Comparison of ENCODE assay signal across 8 cellular contexts in the genomic region with DNA sequence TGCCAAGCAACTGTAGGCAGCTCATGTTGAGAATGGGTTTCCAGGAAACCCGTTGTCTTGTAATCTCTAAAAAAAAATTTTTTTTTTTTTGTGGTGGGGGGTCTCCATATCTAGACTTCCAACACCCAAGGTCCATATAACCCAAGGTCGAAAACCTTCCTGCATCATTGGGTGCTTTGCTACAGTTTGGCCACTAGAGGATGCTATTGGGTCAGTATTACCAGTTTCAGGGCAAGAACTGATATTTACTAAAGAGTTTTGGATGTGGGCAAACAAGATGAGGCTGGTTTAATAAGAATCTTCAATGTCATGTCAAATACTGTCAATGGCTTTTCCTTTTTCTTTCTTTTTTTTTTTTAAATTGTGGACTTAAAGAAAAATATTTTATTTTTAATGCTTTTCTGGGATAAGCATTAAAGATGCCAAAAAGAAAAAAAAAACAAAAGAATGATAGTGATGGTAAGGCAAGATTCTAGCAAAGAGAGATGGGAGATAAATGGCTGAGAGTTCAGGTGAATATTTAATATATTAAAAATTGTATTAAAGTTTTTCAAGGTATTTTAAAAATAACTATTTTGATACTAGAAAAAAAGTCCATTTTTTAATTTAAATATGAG.
DNase-seq lines count a peak whose midpoint lies in the region; ATAC-seq and FAIRE-seq lines count a peak whose summit lies in the region.

No MANE protein-coding gene starts in this region.

- no peaks in the 10 kb centered on the region for H3K36me3 ChIP-seq in adipocyte (ENCODE audit: control insufficient read depth, insufficient read depth, low read length, severe bottlenecking)

- FAIRE-seq in A204.1 (lab: Jason Lieb, UNC) = peak; percentile 93

- DNase-seq in GM04503 (ENCODE audit: low read depth) (peak; percentile 9), NCI-H146 (lab: John Stamatoyannopoulos, UW) (peak; percentile 34), adipocyte (ENCODE audit: low read depth) (peak; percentile 70), left ventricle myocardium superior (no peak), sciatic nerve (ENCODE audit: low spot score) (no peak), NCI-H187 treated with DMSO at 0.1 percent for 48 hours (lab: John Stamatoyannopoulos, UW) (no peak)

- intact Hi-C loops in left ventricle myocardium superior (cut with micrococcal nuclease) = loop anchor here (5.0 kb wide), 1 partner anchor 163 kb away; no protein-coding TSS in a partner anchor
- intact Hi-C loops in sciatic nerve (cut with DNase I) = no loop called here

- no peak overlapping the region for H3K9ac ChIP-seq in adipocyte (ENCODE audit: low read length)

- no peaks in the 10 kb centered on the region for H3K9me3 ChIP-seq in adipocyte (ENCODE audit: control insufficient read depth, low read length)

- peaks cover 38% of the 10 kb centered on the region for H3K27me3 ChIP-seq in adipocyte (replicated peaks; ENCODE audit: control insufficient read depth, insufficient read depth, low read length)

- H3K4me3 ChIP-seq in adipocyte (ENCODE audit: low read length) = no peak overlapping the region

- no peaks in the 10 kb centered on the region for H3K4me1 ChIP-seq in adipocyte (ENCODE audit: control insufficient read depth, insufficient read depth, low read length)

- ATAC-seq in left ventricle myocardium superior (peak; percentile 65), sciatic nerve (peak; percentile 77), HG03457 (IDR thresholded peaks at IDR 0.05; ENCODE audit: unreplicated experiment) (no peak)

Comparison
In these comparisons a context has a peak if more than half of its experiments do, and no peak if none do; other contexts are left out.
1. DNase-seq: peak in GM04503 (single experiment), NCI-H146 (single experiment) and adipocyte (single experiment); none in left ventricle myocardium superior (single experiment), sciatic nerve (single experiment) and NCI-H187 treated with DMSO at 0.1 percent for 48 hours (single experiment).